ENCODE assay signal across 8 cellular contexts in genomic region chr17:7478276-7479138, GRCh38. TPM values are rescaled to one million over a fixed set of nuclear protein-coding genes. Genes with fewer than 3 reads are reported as not detected.
A peak's percentile ranks its signal among the peaks of the same experiment; 100 is the strongest.
DNase-seq lines count a peak whose midpoint lies in the region; ATAC-seq and TF ChIP-seq lines count a peak whose summit lies in the region.

No MANE protein-coding gene starts in this region.

- no peak for TF ChIP-seq CTCF in MCF 10A (IDR thresholded peaks at IDR 0.05; ENCODE audit: unreplicated experiment)

- H3K4me1 ChIP-seq in iPS-20b (ENCODE audit: insufficient read depth, low read length) (peaks cover 25% of the 10 kb centered on the region), skeletal muscle tissue (ENCODE audit: control insufficient read depth in 3 of 3, insufficient read depth in 3 of 3, low read length in 3 of 3) (peaks cover 66 to 70% (median 69%) of the 10 kb centered on the region in 3 donors)

- H3K9me3 ChIP-seq in iPS-20b (ENCODE audit: insufficient read depth, low read depth, low read length): no peaks in the 10 kb centered on the region
- no peaks in the 10 kb centered on the region for H3K9me3 ChIP-seq in skeletal muscle tissue (ENCODE audit: control insufficient read depth in 3 of 3, low read length in 3 of 3)

- H3K27me3 Mint-ChIP-seq in MCF 10A (ENCODE audit: insufficient read depth, unreplicated experiment): no peaks in the 10 kb centered on the region

- no peaks in the 10 kb centered on the region for H3K9me3 Mint-ChIP-seq in MCF 10A (ENCODE audit: unreplicated experiment)

- ATAC-seq in HG02870 (IDR thresholded peaks at IDR 0.05; ENCODE audit: unreplicated experiment): no peak

- POLR2A ChIA-PET in MCF 10A (lab: Yijun Ruan, JAX): interaction anchor here (0.5 to 6.9 kb wide), 15 partner anchors 7 to 677 kb away, joined by 3 to 115 read pairs (median 6); partner anchors contain the start of genes CD68, CHRNB1, CTDNEP1 and FGF11

- H3K27me3 ChIP-seq in iPS-20b (ENCODE audit: insufficient read depth, low read length): no peaks in the 10 kb centered on the region
- H3K27me3 ChIP-seq in skeletal muscle tissue (ENCODE audit: control insufficient read depth in 3 of 3, insufficient read depth in 3 of 3, low read length in 3 of 3): no peaks in the 10 kb centered on the region

- H3K4me3 Mint-ChIP-seq in MCF 10A (ENCODE audit: unreplicated experiment): peak overlapping the region; percentile 84

- H3K9ac ChIP-seq in iPS-20b (ENCODE audit: low read depth, low read length) (peak overlapping the region; percentile 75; the same call in 1 of the 2 replicates), skeletal muscle tissue (ENCODE audit: low read depth in 1 of 3, low read length in 3 of 3) (peak overlapping the region; percentile 85 to 97 (median 92))

- peak overlapping the region; percentile 55 for H3K4me3 ChIP-seq in iPS-20b (ENCODE audit: low read length)
- peak overlapping the region; percentile 85 to 97 (median 96) for H3K4me3 ChIP-seq in skeletal muscle tissue (ENCODE audit: low read length in 3 of 3)

- DNase-seq in NCI-H526 treated with DMSO at 0.1 percent for 48 hours (lab: John Stamatoyannopoulos, UW) (peak; percentile 2), NCI-H526 (lab: John Stamatoyannopoulos, UW) (no peak), UCSD-AML1 (lab: John Stamatoyannopoulos, UW; ENCODE audit: unreplicated experiment) (peak; percentile 48), MCF 10A (ENCODE audit: unreplicated experiment) (no peak), NK-92 (lab: John Stamatoyannopoulos, UW; ENCODE audit: unreplicated experiment) (no peak)

- H3K36me3 ChIP-seq in iPS-20b (ENCODE audit: insufficient read depth, low read depth, low read length) (no peaks in the 10 kb centered on the region), skeletal muscle tissue (ENCODE audit: control insufficient read depth in 3 of 3, insufficient read depth in 3 of 3, low read length in 3 of 3) (no peaks in the 10 kb centered on the region)

- peaks cover 31% of the 10 kb centered on the region for H3K36me3 Mint-ChIP-seq in MCF 10A (ENCODE audit: insufficient read depth, unreplicated experiment)

- CTCF ChIA-PET in MCF 10A (lab: Yijun Ruan, JAX): interaction anchor here (1.0 to 2.9 kb wide), 3 partner anchors 23 to 124 kb away, joined by 4 to 21 read pairs (median 5); partner anchors contain the start of gene TMEM95

- intact Hi-C loops in MCF 10A (cut with micrococcal nuclease): no loop called here

- no TSS peak for BruUV-seq in MCF 10A (replicated peaks; lab: Mats Ljungman, UMichigan)

- H3K4me1 Mint-ChIP-seq in MCF 10A (ENCODE audit: insufficient read depth, unreplicated experiment): peaks cover 43% of the 10 kb centered on the region

- H3K27ac ChIP-seq in iPS-20b (ENCODE audit: low read length): no peak overlapping the region
- H3K27ac ChIP-seq in skeletal muscle tissue (ENCODE audit: low read depth, low read length): peak overlapping the region; percentile 99

- H3K27ac Mint-ChIP-seq in MCF 10A (ENCODE audit: low read depth, unreplicated experiment): peak overlapping the region; percentile 20

RNA-seq across cellular contexts. Expression of gene ZBTB4, which starts 0.9 kb away (rescaled TPM):
- total RNA-seq in MCF 10A (2022) (26.3 and 29.1 TPM in 2 replicates), skeletal muscle tissue (10.4 TPM)

RNA-seq across cellular contexts. Expression of gene SLC35G6, which starts 2.7 kb away (rescaled TPM):
- total RNA-seq in MCF 10A (2022) (not detected in 2 replicates), skeletal muscle tissue (not detected)

RNA-seq across cellular contexts. Expression of gene POLR2A, which starts 5.7 kb away (rescaled TPM):
- total RNA-seq in MCF 10A (2022) (89.6 and 107 TPM in 2 replicates), skeletal muscle tissue (91.3 TPM)

RNA-seq across cellular contexts. Expression of gene CHRNB1, which starts 33.6 kb away (rescaled TPM):
- 3.3 and 7.8 TPM in 2 replicates for total RNA-seq in MCF 10A (2022)
- 31.3 TPM for total RNA-seq in skeletal muscle tissue

RNA-seq across cellular contexts. Expression of gene FGF11, which starts 39.2 kb away (rescaled TPM):
- 0.84 and 2.1 TPM in 2 replicates for total RNA-seq in MCF 10A (2022)
- 1.0 TPM for total RNA-seq in skeletal muscle tissue

Comparison
In these comparisons a context has a peak if more than half of its experiments do, and no peak if none do; other contexts are left out.
1. DNase-seq: peak in NCI-H526 treated with DMSO at 0.1 percent for 48 hours (single experiment) and UCSD-AML1 (single experiment); none in NCI-H526 (0 of 2), MCF 10A (single experiment) and NK-92 (single experiment).